Comparison of ENCODE assay signal across 9 cellular contexts in genomic region chr9:98564714-98565113, GRCh38.
"Had no signal": no experiment of that assay in that cellular context is flagged by ENCODE, and none has a peak within 500 bp of the region (broad histone marks: within the 10 kb centered on the region; RNA-seq: fewer than 3 reads in every experiment).

No MANE protein-coding gene starts in this region.

- ATAC-seq: HCT116, HepG2 had no signal

- H3K9me3 ChIP-seq: HAP-1 had no signal

- DNase-seq: GM23248, GOT3, H7, HFFc6, KBM-7 had no signal

- H3K4me3 ChIP-seq: GM23248, HAP-1 had no signal

- H3K27ac ChIP-seq: GM23248, HL-60 had no signal

- H3K4me3 Mint-ChIP-seq: HFFc6 had no signal

- H3K4me1 ChIP-seq: HAP-1 had no signal

- H3K36me3 ChIP-seq: HAP-1 had no signal

- H2AFZ ChIP-seq: GM23248 had no signal

- H3K27ac Mint-ChIP-seq: HFFc6 had no signal

- H3K9me3 Mint-ChIP-seq: HFFc6 had no signal

- H3K9ac ChIP-seq: GM23248 had no signal

- FAIRE-seq: HepG2 had no signal
